Comparison of ENCODE assay signal across 10 cellular contexts in the genomic region with DNA sequence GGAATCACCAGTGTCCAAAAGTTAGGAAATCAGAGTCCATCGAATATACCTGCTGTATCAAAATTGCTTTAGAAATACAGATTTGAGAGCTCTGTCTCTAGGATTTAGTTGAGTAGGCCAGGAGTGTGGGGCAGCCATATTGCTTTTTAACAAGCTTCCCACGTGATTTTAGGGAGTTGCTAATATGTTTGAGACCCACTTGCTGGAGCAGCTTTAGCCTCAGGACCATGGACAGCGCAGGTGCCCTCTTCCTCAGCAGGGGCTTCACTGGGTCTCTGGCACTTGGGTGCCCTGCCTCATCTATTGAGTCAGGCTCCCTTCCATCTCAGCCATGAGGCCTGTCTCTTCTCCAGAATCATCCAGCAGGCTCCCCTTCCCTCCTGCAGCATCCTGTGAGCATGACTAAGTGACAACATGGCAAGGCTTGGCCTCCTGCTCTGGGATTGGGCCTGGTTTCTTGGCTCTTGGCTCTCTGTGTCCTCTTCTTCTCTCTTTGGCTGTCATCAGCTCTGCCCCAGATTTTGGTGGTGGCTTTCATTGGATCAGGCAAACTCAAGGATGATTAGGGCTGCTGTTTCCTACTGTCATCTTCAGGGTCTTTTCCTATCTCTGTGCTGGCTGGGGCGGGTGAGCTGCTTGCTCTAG.
A peak's percentile ranks its signal among the peaks of the same experiment; 100 is the strongest.
DNase-seq lines count a peak whose midpoint lies in the region; ATAC-seq and TF ChIP-seq lines count a peak whose summit lies in the region.
"Had no signal": no experiment of that assay in that cellular context is flagged by ENCODE, and none has a peak within 500 bp of the region (broad histone marks: within the 10 kb centered on the region; RNA-seq: fewer than 3 reads in every experiment).

No MANE protein-coding gene starts in this region.

- H3K27ac ChIP-seq in liver (ENCODE audit: low read depth in 1 of 2, low read length in 2 of 2) = no peak overlapping the region

- H3K9me3 ChIP-seq in liver (ENCODE audit: control insufficient read depth in 4 of 4, low read length in 3 of 4) = peaks cover 0 to 6% (median 1%) of the 10 kb centered on the region in 4 donors

- no peak overlapping the region for H3K4me3 ChIP-seq in liver (ENCODE audit: low read depth in 1 of 3, low read length in 3 of 3)

- no peak overlapping the region for H3K9ac ChIP-seq in liver (ENCODE audit: low read depth in 1 of 2, low read length in 2 of 2)

- H3K36me3 ChIP-seq in liver (ENCODE audit: control insufficient read depth in 4 of 4, insufficient read depth in 3 of 4, low read depth in 1 of 4, low read length in 3 of 4) = no peaks in the 10 kb centered on the region

- no peak for TF ChIP-seq RAD21 in liver (IDR thresholded peaks at IDR 0.05)

- no peak overlapping the region for H3K4me3 Mint-ChIP-seq in activated CD8-positive, alpha-beta T cell treated with anti-CD3 and anti-CD28 coated beads for 36 hours
- H3K4me3 Mint-ChIP-seq: activated naive CD4-positive, alpha-beta T cell treated with anti-CD3 and anti-CD28 coated beads, Interleukin-2, amount 50 U/mL, for 24 hours; HFFc6 had no signal

- DNase-seq in ELR (ENCODE audit: low read depth) (peak; percentile 8), KG1 (lab: John Stamatoyannopoulos, UW) (peak; percentile 4), occipital lobe (lab: John Stamatoyannopoulos, UW) (no peak), AG20443 (ENCODE audit: low spot score) (no peak), NCI-H345 treated with DMSO at 0.1 percent for 48 hours (lab: John Stamatoyannopoulos, UW; ENCODE audit: unreplicated experiment) (no peak)
- DNase-seq in activated CD8-positive, alpha-beta T cell treated with anti-CD3 and anti-CD28 coated beads for 36 hours = peak; percentile 36
- DNase-seq: HFFc6, NCI-H82 had no signal

- 67% methylated on average over 4 of the region's 4 CpGs for WGBS in liver

- peaks cover 1% of the 10 kb centered on the region for H3K27me3 Mint-ChIP-seq in activated CD8-positive, alpha-beta T cell treated with anti-CD3 and anti-CD28 coated beads for 36 hours
- H3K27me3 Mint-ChIP-seq: activated naive CD4-positive, alpha-beta T cell treated with anti-CD3 and anti-CD28 coated beads, Interleukin-2, amount 50 U/mL, for 24 hours had no signal

- ATAC-seq in activated CD8-positive, alpha-beta T cell treated with anti-CD3 and anti-CD28 coated beads for 36 hours = no peak

- H3K27me3 ChIP-seq in liver (ENCODE audit: control insufficient read depth in 4 of 4, insufficient read depth in 4 of 4, low read length in 3 of 4) = no peaks in the 10 kb centered on the region

- no peak for TF ChIP-seq CTCF in activated CD8-positive, alpha-beta T cell treated with anti-CD3 and anti-CD28 coated beads for 36 hours (IDR thresholded peaks at IDR 0.05)
- no peak for TF ChIP-seq CTCF in liver (IDR thresholded peaks at IDR 0.05; ENCODE audit: low read depth, low read length, missing input control)

- H3K9me3 Mint-ChIP-seq in activated CD8-positive, alpha-beta T cell treated with anti-CD3 and anti-CD28 coated beads for 36 hours = no peaks in the 10 kb centered on the region
- H3K9me3 Mint-ChIP-seq: activated naive CD4-positive, alpha-beta T cell treated with anti-CD3 and anti-CD28 coated beads, Interleukin-2, amount 50 U/mL, for 24 hours had no signal

- CTCF ChIA-PET in activated CD8-positive, alpha-beta T cell treated with anti-CD3 and anti-CD28 coated beads for 36 hours (lab: Charles Lee) = interaction anchor here (1.1 to 2.1 kb wide), 2 partner anchors 25 to 73 kb away, joined by 4 to 8 read pairs; no protein-coding TSS in a partner anchor

- H3K36me3 Mint-ChIP-seq in activated CD8-positive, alpha-beta T cell treated with anti-CD3 and anti-CD28 coated beads for 36 hours (ENCODE audit: low read depth) = no peaks in the 10 kb centered on the region

- POLR2A ChIA-PET in activated CD8-positive, alpha-beta T cell treated with anti-CD3 and anti-CD28 coated beads for 36 hours (lab: Charles Lee) = no interaction called here

- H3K4me1 Mint-ChIP-seq in activated CD8-positive, alpha-beta T cell treated with anti-CD3 and anti-CD28 coated beads for 36 hours (ENCODE audit: low read depth) = no peaks in the 10 kb centered on the region
- H3K4me1 Mint-ChIP-seq: activated naive CD4-positive, alpha-beta T cell treated with anti-CD3 and anti-CD28 coated beads, Interleukin-2, amount 50 U/mL, for 24 hours had no signal

- no peaks in the 10 kb centered on the region for H3K4me1 ChIP-seq in liver (ENCODE audit: control insufficient read depth in 4 of 4, insufficient read depth in 4 of 4, low read length in 3 of 4)

- H3K27ac Mint-ChIP-seq in activated CD8-positive, alpha-beta T cell treated with anti-CD3 and anti-CD28 coated beads for 36 hours = no peak overlapping the region
- H3K27ac Mint-ChIP-seq: activated naive CD4-positive, alpha-beta T cell treated with anti-CD3 and anti-CD28 coated beads, Interleukin-2, amount 50 U/mL, for 24 hours; HFFc6 had no signal

- intact Hi-C loops in activated CD8-positive, alpha-beta T cell treated with anti-CD3 and anti-CD28 coated beads for 36 hours (cut with micrococcal nuclease) = no loop called here

TF ChIP-seq in liver, 16 proteins besides CTCF, POLR2A, EP300 and RAD21:
- TF ChIP-seq, protein P1, sequence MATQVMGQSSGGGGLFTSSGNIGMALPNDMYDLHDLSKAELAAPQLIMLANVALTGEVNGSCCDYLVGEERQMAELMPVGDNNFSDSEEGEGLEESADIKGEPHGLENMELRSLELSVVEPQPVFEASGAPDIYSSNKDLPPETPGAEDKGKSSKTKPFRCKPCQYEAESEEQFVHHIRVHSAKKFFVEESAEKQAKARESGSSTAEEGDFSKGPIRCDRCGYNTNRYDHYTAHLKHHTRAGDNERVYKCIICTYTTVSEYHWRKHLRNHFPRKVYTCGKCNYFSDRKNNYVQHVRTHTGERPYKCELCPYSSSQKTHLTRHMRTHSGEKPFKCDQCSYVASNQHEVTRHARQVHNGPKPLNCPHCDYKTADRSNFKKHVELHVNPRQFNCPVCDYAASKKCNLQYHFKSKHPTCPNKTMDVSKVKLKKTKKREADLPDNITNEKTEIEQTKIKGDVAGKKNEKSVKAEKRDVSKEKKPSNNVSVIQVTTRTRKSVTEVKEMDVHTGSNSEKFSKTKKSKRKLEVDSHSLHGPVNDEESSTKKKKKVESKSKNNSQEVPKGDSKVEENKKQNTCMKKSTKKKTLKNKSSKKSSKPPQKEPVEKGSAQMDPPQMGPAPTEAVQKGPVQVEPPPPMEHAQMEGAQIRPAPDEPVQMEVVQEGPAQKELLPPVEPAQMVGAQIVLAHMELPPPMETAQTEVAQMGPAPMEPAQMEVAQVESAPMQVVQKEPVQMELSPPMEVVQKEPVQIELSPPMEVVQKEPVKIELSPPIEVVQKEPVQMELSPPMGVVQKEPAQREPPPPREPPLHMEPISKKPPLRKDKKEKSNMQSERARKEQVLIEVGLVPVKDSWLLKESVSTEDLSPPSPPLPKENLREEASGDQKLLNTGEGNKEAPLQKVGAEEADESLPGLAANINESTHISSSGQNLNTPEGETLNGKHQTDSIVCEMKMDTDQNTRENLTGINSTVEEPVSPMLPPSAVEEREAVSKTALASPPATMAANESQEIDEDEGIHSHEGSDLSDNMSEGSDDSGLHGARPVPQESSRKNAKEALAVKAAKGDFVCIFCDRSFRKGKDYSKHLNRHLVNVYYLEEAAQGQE (IDR thresholded peaks at IDR 0.05) = peak; percentile 98
- TF ChIP-seq, protein P2, sequence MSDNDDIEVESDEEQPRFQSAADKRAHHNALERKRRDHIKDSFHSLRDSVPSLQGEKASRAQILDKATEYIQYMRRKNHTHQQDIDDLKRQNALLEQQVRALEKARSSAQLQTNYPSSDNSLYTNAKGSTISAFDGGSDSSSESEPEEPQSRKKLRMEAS (IDR thresholded peaks at IDR 0.05) = no peak
- no peak for TF ChIP-seq EGR1 (IDR thresholded peaks at IDR 0.05; ENCODE audit: low read depth in 2 of 2)

Comparison
In these comparisons a context has a peak if more than half of its experiments do, and no peak if none do; other contexts are left out.
1. DNase-seq: peak in ELR (single experiment), KG1 (single experiment) and activated CD8-positive, alpha-beta T cell treated with anti-CD3 and anti-CD28 coated beads for 36 hours (single experiment); none in occipital lobe (single experiment), AG20443 (single experiment) and NCI-H345 treated with DMSO at 0.1 percent for 48 hours (single experiment).